In genomic region chr3:123201223-123201556, GRCh38 we compare ENCODE assay signal across 8 cellular contexts. TPM values are rescaled to one million over a fixed set of nuclear protein-coding genes. Genes with fewer than 3 reads are reported as not detected.
A peak's percentile ranks its signal among the peaks of the same experiment; 100 is the strongest.
DNase-seq lines count a peak whose midpoint lies in the region; ATAC-seq and TF ChIP-seq lines count a peak whose summit lies in the region.

No MANE protein-coding gene starts in this region.

- H3K9me3 ChIP-seq in spleen: peaks cover 0 to 16% (median 0%) of the 10 kb centered on the region in 8 donors

- H3K27me3 Mint-ChIP-seq in HFFc6 (ENCODE audit: insufficient read depth): no peaks in the 10 kb centered on the region; the same call in 1 of the 2 replicates
- H3K27me3 Mint-ChIP-seq in activated CD8-positive, alpha-beta T cell treated with anti-CD3 and anti-CD28 coated beads for 36 hours: peaks cover 1% of the 10 kb centered on the region

- H3K36me3 Mint-ChIP-seq in HFFc6 (ENCODE audit: low read depth): no peaks in the 10 kb centered on the region
- H3K36me3 Mint-ChIP-seq in activated CD8-positive, alpha-beta T cell treated with anti-CD3 and anti-CD28 coated beads for 36 hours (ENCODE audit: low read depth): peaks cover 2% of the 10 kb centered on the region

- H3K4me3 Mint-ChIP-seq in HFFc6: peak overlapping the region; percentile 92
- peak overlapping the region; percentile 83 for H3K4me3 Mint-ChIP-seq in activated CD8-positive, alpha-beta T cell treated with anti-CD3 and anti-CD28 coated beads for 36 hours

- TF ChIP-seq CTCF in HFFc6 (IDR thresholded peaks at IDR 0.05) (no peak), spleen (IDR thresholded peaks at IDR 0.05 in 8 of 11, conservative IDR thresholded peaks at IDR 0.05 in 3 of 11) (no peak), GM10266 (IDR thresholded peaks at IDR 0.05; ENCODE audit: control insufficient read depth, insufficient read depth, low read depth, missing control alignments) (no peak)
- no peak for TF ChIP-seq CTCF in activated CD8-positive, alpha-beta T cell treated with anti-CD3 and anti-CD28 coated beads for 36 hours (IDR thresholded peaks at IDR 0.05)

- intact Hi-C loops in activated CD8-positive, alpha-beta T cell treated with anti-CD3 and anti-CD28 coated beads for 36 hours (cut with micrococcal nuclease): no loop called here
- intact Hi-C loops in spleen (cut with DNase I; ENCODE audit: low total_unique reads): no loop called here

- H3K27ac ChIP-seq in spleen: peak overlapping the region; percentile 32 to 93 (median 88)

- no peak for DNase-seq in HFFc6
- no peak for DNase-seq in activated CD8-positive, alpha-beta T cell treated with anti-CD3 and anti-CD28 coated beads for 36 hours
- no peak for DNase-seq in spleen
- no peak for DNase-seq in NOMO-1 treated with dmso at 0.1 percent for 144 hours (lab: John Stamatoyannopoulos, UW; ENCODE audit: unreplicated experiment)
- DNase-seq in GM10266 (ENCODE audit: extremely low spot score): no peak

- CTCF ChIA-PET in activated CD8-positive, alpha-beta T cell treated with anti-CD3 and anti-CD28 coated beads for 36 hours (lab: Charles Lee): interaction anchor here (1.1 kb wide), 1 partner anchor 22 kb away, joined by 3 read pairs; no protein-coding TSS in a partner anchor

- no peaks in the 10 kb centered on the region for H3K27me3 ChIP-seq in spleen (replicated peaks in 1 of 7)

- ATAC-seq in activated CD8-positive, alpha-beta T cell treated with anti-CD3 and anti-CD28 coated beads for 36 hours: no peak
- ATAC-seq in GM18517 (IDR thresholded peaks at IDR 0.05; ENCODE audit: unreplicated experiment) (no peak), GM21526 (IDR thresholded peaks at IDR 0.05; ENCODE audit: low FRiP score, unreplicated experiment) (no peak)

- H3K36me3 ChIP-seq in spleen: peaks cover 0 to 4% (median 0%) of the 10 kb centered on the region in 6 donors

- peak overlapping the region; percentile 78 for H3K27ac Mint-ChIP-seq in HFFc6
- peak overlapping the region; percentile 95 for H3K27ac Mint-ChIP-seq in activated CD8-positive, alpha-beta T cell treated with anti-CD3 and anti-CD28 coated beads for 36 hours

- no peak for TF ChIP-seq POLR2A in spleen (IDR thresholded peaks at IDR 0.05)

- POLR2A ChIA-PET in activated CD8-positive, alpha-beta T cell treated with anti-CD3 and anti-CD28 coated beads for 36 hours (lab: Charles Lee): interaction anchor here (1.0 to 1.4 kb wide), 2 partner anchors 22 to 28 kb away, joined by 4 to 6 read pairs; no protein-coding TSS in a partner anchor

- H3K4me1 Mint-ChIP-seq in HFFc6 (ENCODE audit: low read depth): peaks cover 7% of the 10 kb centered on the region
- H3K4me1 Mint-ChIP-seq in activated CD8-positive, alpha-beta T cell treated with anti-CD3 and anti-CD28 coated beads for 36 hours (ENCODE audit: low read depth): peaks cover 24% of the 10 kb centered on the region

- WGBS in spleen, 5 donors: 3 to 10% (median 3%) methylated on average over 6 of the region's 6 CpGs

- H3K4me3 ChIP-seq in iPS-11a (ENCODE audit: low read depth, low read length) (peak overlapping the region; percentile 59), spleen (peak overlapping the region; percentile 60 to 91 (median 78))

- peaks cover 3% of the 10 kb centered on the region; the same call in 1 of the 2 replicates for H3K9me3 Mint-ChIP-seq in HFFc6
- peaks cover 3% of the 10 kb centered on the region for H3K9me3 Mint-ChIP-seq in activated CD8-positive, alpha-beta T cell treated with anti-CD3 and anti-CD28 coated beads for 36 hours

- H3K4me1 ChIP-seq in spleen: peaks cover 11 to 35% (median 15%) of the 10 kb centered on the region in 6 donors

RNA-seq across cellular contexts. Expression of gene SEC22A, which starts 0.6 kb away (rescaled TPM):
- total RNA-seq in HFFc6 (2021; fragmentation: NEBNext Ultra II Directional; extraction: Animal tissue kit (Norgen Biotek cat#: 25700)): 10 to 100 TPM; 13.7 to 20.8 (median 18.0) TPM
- 10 to 100 TPM; 13.7 to 14.3 TPM for total RNA-seq in activated CD8-positive, alpha-beta T cell treated with anti-CD3 and anti-CD28 coated beads for 36 hours
- 10 to 100 TPM; 10.2 to 40.6 (median 15.6) TPM for total RNA-seq in spleen
- polyA plus RNA-seq in spleen: 1 to 10 TPM; 6.8 to 8.6 (median 7.6) TPM
